Comparison of ENCODE assay signal across 8 cellular contexts in genomic region chr2:86439879-86440630, GRCh38. TPM values are rescaled to one million over a fixed set of nuclear protein-coding genes. Genes with fewer than 3 reads are reported as not detected.
DNase-seq lines count a peak whose midpoint lies in the region; ATAC-seq and TF ChIP-seq lines count a peak whose summit lies in the region.

No MANE protein-coding gene starts in this region.

- intact Hi-C loops in CD4-positive, alpha-beta T cell (cut with DNase I, micrococcal nuclease), result loop anchor here (2.0 to 10.0 kb wide), 6 partner anchors 68 to 335 kb away; partner anchors contain the start of genes MRPL35 (in 2 of the 2), CHMP3 (in 1 of the 2), IMMT (in 1 of the 2) and POLR1A (in 1 of the 2)

- H3K9me2 ChIP-seq in OCI-LY1 (ENCODE audit: low read depth, low read length), result no peaks in the 10 kb centered on the region

- H3K9ac ChIP-seq in OCI-LY1 (ENCODE audit: low read length) (no peak overlapping the region), neuronal stem cell (ENCODE audit: low read depth, low read length, poor library complexity) (no peak overlapping the region)

- peaks cover 17% of the 10 kb centered on the region for H3K9me3 ChIP-seq in CD4-positive, alpha-beta T cell (ENCODE audit: control insufficient read depth, low read length)
- H3K9me3 ChIP-seq in OCI-LY1 (ENCODE audit: low read length) (peaks cover 16% of the 10 kb centered on the region), neuronal stem cell (replicated peaks in 1 of 2; ENCODE audit: control insufficient read depth in 2 of 2, insufficient read depth in 1 of 2, low read depth in 1 of 2, low read length in 2 of 2) (peaks cover 0 to 28% of the 10 kb centered on the region in 2 donors)

- H2BK12ac ChIP-seq in neuronal stem cell (ENCODE audit: low read length), result no peak overlapping the region

- no CpG with 5 or more reads among the region's 3 CpGs for WGBS in neuronal stem cell (ENCODE audit: extremely low coverage in 2 of 2, insufficient read length in 2 of 2, insufficient replicate concordance in 1 of 2), 2 donors

- H3K27ac ChIP-seq in CD4-positive, alpha-beta T cell (ENCODE audit: low read depth, low read length), result peak overlapping the region; percentile 76
- H3K27ac ChIP-seq in OCI-LY1 (ENCODE audit: low read depth, low read length, poor library complexity, severe bottlenecking) (peak overlapping the region; percentile 96), coronary artery (peak overlapping the region; percentile 82 to 99), neuronal stem cell (replicated peaks; ENCODE audit: low read length) (no peak overlapping the region)

- peaks cover 23% of the 10 kb centered on the region for H3K36me3 ChIP-seq in OCI-LY1 (ENCODE audit: insufficient read depth, low read length)
- H3K36me3 ChIP-seq in neuronal stem cell (replicated peaks in 1 of 2; ENCODE audit: control insufficient read depth in 2 of 2, insufficient read depth in 2 of 2, low read length in 2 of 2), result peaks cover 0 to 22% of the 10 kb centered on the region in 2 donors

- H3K4ac ChIP-seq in neuronal stem cell (ENCODE audit: low read length), result no peak overlapping the region

- peak overlapping the region; percentile 97 for H3K27ac Mint-ChIP-seq in CD4-positive, alpha-beta T cell

- H3K79me1 ChIP-seq in neuronal stem cell (ENCODE audit: low read depth, low read length), result no peaks in the 10 kb centered on the region

- no peak overlapping the region for H4K91ac ChIP-seq in neuronal stem cell (ENCODE audit: low read depth, low read length, poor library complexity)

- no peak overlapping the region for H2AK5ac ChIP-seq in neuronal stem cell (ENCODE audit: low read depth, low read length)

- no peaks in the 10 kb centered on the region for H4K20me1 ChIP-seq in OCI-LY1 (ENCODE audit: insufficient read depth, low read length)

- H3K4me3 Mint-ChIP-seq in CD4-positive, alpha-beta T cell, result peak overlapping the region; percentile 99

- no peak for ATAC-seq in CD4-positive, alpha-beta T cell (ENCODE audit: poor library complexity)
- ATAC-seq in HG02885 (IDR thresholded peaks at IDR 0.05; ENCODE audit: poor library complexity, unreplicated experiment), result no peak
- ATAC-seq in GM21447 (IDR thresholded peaks at IDR 0.05; ENCODE audit: unreplicated experiment), result no peak

- peaks cover 49% of the 10 kb centered on the region for H3K36me3 Mint-ChIP-seq in CD4-positive, alpha-beta T cell (ENCODE audit: low read depth)

- peaks cover 41% of the 10 kb centered on the region for H3K4me1 Mint-ChIP-seq in CD4-positive, alpha-beta T cell (ENCODE audit: low read depth)

- no peak for TF ChIP-seq CTCF in CD4-positive, alpha-beta T cell (IDR thresholded peaks at IDR 0.05)
- TF ChIP-seq CTCF in OCI-LY1 (IDR thresholded peaks at IDR 0.05; ENCODE audit: low read length) (no peak), coronary artery (IDR thresholded peaks at IDR 0.05) (no peak)

- no peak overlapping the region for H2BK120ac ChIP-seq in neuronal stem cell (ENCODE audit: low read depth, low read length)

- no peak overlapping the region for H2BK5ac ChIP-seq in neuronal stem cell (ENCODE audit: low read length)

- H2AFZ ChIP-seq in OCI-LY1 (ENCODE audit: low read length) (peak overlapping the region; percentile 100), neuronal stem cell (ENCODE audit: low read length) (peak overlapping the region; percentile 96)

- no peak overlapping the region for H3K23ac ChIP-seq in neuronal stem cell (ENCODE audit: low read depth, low read length, poor library complexity)

- H3F3A ChIP-seq in OCI-LY1 (ENCODE audit: insufficient read depth, low read length), result no peaks in the 10 kb centered on the region

- no peak overlapping the region for H4K8ac ChIP-seq in neuronal stem cell (ENCODE audit: low read depth, low read length)

- H3K79me2 ChIP-seq in OCI-LY1 (ENCODE audit: insufficient read depth, low read length), result peaks cover 24% of the 10 kb centered on the region

- CTCF ChIA-PET in CD4-positive, alpha-beta T cell (lab: Charles Lee), result no interaction called here

- H3K27me3 ChIP-seq in CD4-positive, alpha-beta T cell (ENCODE audit: control insufficient read depth, insufficient read depth, low read length), result no peaks in the 10 kb centered on the region
- H3K27me3 ChIP-seq in OCI-LY1 (ENCODE audit: insufficient read depth, low read length), result no peaks in the 10 kb centered on the region
- H3K27me3 ChIP-seq in neuronal stem cell (ENCODE audit: control insufficient read depth in 3 of 3, insufficient read depth in 3 of 3, low read depth in 1 of 3, low read length in 3 of 3), result no peaks in the 10 kb centered on the region

- no peak for DNase-seq in CD4-positive, alpha-beta T cell
- DNase-seq in coronary artery (ENCODE audit: low spot score), result no peak
- DNase-seq in neuronal stem cell (ENCODE audit: low spot score), result no peak
- no peak for DNase-seq in activated CD4-positive, alpha-beta T cell treated with anti-CD3 and anti-CD28 coated beads, Interleukin-2, amount 50 U/mL, for 1 hour
- DNase-seq in GOT3 (lab: John Stamatoyannopoulos, UW), result no peak

- peak overlapping the region; percentile 84 for H3K4me3 ChIP-seq in OCI-LY1 (ENCODE audit: low read depth, low read length, poor library complexity, severe bottlenecking)
- peak overlapping the region; percentile 92 for H3K4me3 ChIP-seq in coronary artery
- H3K4me3 ChIP-seq in neuronal stem cell (ENCODE audit: low read length in 2 of 2), result peak overlapping the region in 1 of 2 donors; percentile 7

- H3K4me2 ChIP-seq in OCI-LY1 (ENCODE audit: low read length) (peak overlapping the region; percentile 83), neuronal stem cell (ENCODE audit: insufficient read depth, low read length, poor library complexity, severe bottlenecking) (no peak overlapping the region)

- peaks cover 7% of the 10 kb centered on the region for H3K27me3 Mint-ChIP-seq in CD4-positive, alpha-beta T cell

- H3K9me3 Mint-ChIP-seq in CD4-positive, alpha-beta T cell, result peaks cover 5% of the 10 kb centered on the region

- no peak overlapping the region for H3K14ac ChIP-seq in neuronal stem cell (ENCODE audit: low read length)

- H3K4me1 ChIP-seq in OCI-LY1 (ENCODE audit: insufficient read depth, low read length, severe bottlenecking) (peaks cover 21% of the 10 kb centered on the region), neuronal stem cell (ENCODE audit: control insufficient read depth in 2 of 2, insufficient read depth in 1 of 2, low read depth in 1 of 2, low read length in 2 of 2) (peaks cover 3 to 8% of the 10 kb centered on the region in 2 donors)

- H2BK15ac ChIP-seq in neuronal stem cell (ENCODE audit: low read length), result no peak overlapping the region

- POLR2A ChIA-PET in CD4-positive, alpha-beta T cell (lab: Charles Lee), result interaction anchor here (0.7 to 3.9 kb wide), 49 partner anchors 9 to 1982 kb away, joined by 3 to 80 read pairs (median 8); partner anchors contain the start of genes C2orf68, CHMP3, ELMOD3 and IMMT

- no peak overlapping the region for H3K18ac ChIP-seq in neuronal stem cell (ENCODE audit: low read length)

RNA-seq across cellular contexts. Expression of gene KDM3A, which starts 1.1 kb away (rescaled TPM):
- total RNA-seq in CD4-positive, alpha-beta T cell, result 100 to 1,000 TPM; 205 to 207 TPM
- polyA plus RNA-seq in neuronal stem cell (2013, experiment 1 of 2), result 17.2 TPM
- polyA plus RNA-seq in neuronal stem cell (2013, experiment 2 of 2), result 17.9 TPM
